9 cellular contexts compared by ENCODE assay signal in the genomic region with DNA sequence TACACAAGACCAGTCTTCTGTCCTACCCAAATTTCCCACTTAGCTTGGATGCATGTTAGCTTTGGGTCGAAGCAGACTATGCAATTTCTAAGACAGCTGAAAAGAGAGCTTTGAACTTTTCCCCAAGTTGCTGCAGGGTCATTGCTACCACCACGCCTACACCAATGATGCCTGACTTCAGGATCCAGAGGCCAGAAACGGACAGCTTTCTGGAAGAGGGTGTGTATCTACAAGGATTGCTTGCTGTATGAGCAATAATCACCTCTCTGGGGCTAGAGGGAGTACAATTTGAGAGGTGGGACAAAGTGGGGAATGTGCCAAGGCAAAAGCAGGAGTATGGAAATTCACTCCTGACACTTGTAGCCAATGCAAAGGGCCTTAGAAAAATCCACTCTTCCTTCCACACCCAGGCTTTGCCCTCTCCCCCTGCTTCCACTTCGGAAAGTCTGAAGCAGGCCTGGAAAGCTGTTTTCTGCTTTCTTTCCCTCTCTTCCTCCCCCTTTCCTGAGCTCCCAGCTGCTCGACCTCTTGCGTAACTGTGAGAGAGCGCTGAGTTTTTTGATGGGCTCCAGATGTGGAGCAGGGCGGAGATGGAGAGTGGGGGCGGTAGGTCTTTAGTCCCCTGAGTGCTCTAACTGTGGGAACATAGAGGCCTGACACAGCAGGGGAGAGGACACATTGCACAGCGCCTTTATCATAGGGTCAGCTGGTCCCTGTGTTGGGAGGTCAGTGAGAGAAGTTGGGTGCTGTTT. TPM values are rescaled to one million over a fixed set of nuclear protein-coding genes. Genes with fewer than 3 reads are reported as not detected.
DNase-seq lines count a peak whose midpoint lies in the region; ATAC-seq and TF ChIP-seq lines count a peak whose summit lies in the region.
"Had no signal": no experiment of that assay in that cellular context is flagged by ENCODE, and none has a peak within 500 bp of the region (broad histone marks: within the 10 kb centered on the region; RNA-seq: fewer than 3 reads in every experiment).

No MANE protein-coding gene starts in this region.

- DNase-seq in AG04450 (ENCODE audit: low read depth, low spot score) (peak; percentile 85), OCI-M1 (lab: John Stamatoyannopoulos, UW) (peak; percentile 51), foreskin fibroblast (peak; percentile 97 to 98), osteoblast (ENCODE audit: insufficient read length, low spot score, missing footprints) (peak; percentile 94), NCI-H187 treated with DMSO at 0.1 percent for 48 hours (lab: John Stamatoyannopoulos, UW) (no peak), DMS53 (lab: John Stamatoyannopoulos, UW) (no peak)
- DNase-seq: activated naive CD8-positive, alpha-beta T cell treated with anti-CD3 and anti-CD28 coated beads, Interleukin-2, amount 10 ng/mL, durations not matched to agents 7 days and 5 days had no signal

- no peak for ATAC-seq in HG02623 (IDR thresholded peaks at IDR 0.05; ENCODE audit: unreplicated experiment)
- no peak for ATAC-seq in GM21786 (IDR thresholded peaks at IDR 0.05; ENCODE audit: unreplicated experiment)

- H3K79me2 ChIP-seq in osteoblast (ENCODE audit: insufficient read depth, low read length), result peaks cover 26% of the 10 kb centered on the region

- no peak for TF ChIP-seq CTCF in AG04450 (IDR thresholded peaks at IDR 0.05; ENCODE audit: low read depth, low read length)
- no peak for TF ChIP-seq CTCF in foreskin fibroblast (IDR thresholded peaks at IDR 0.05; ENCODE audit: low read depth, low read length)
- no peak for TF ChIP-seq CTCF in osteoblast (IDR thresholded peaks at IDR 0.05; ENCODE audit: extremely low read depth, low read depth, low read length)

- H3K27ac ChIP-seq in AG04450 (ENCODE audit: low read depth, low read length) (peak overlapping the region; percentile 82), osteoblast (ENCODE audit: low read depth, low read length) (peak overlapping the region; percentile 94)

- CTCF ChIA-PET in AG04450 (lab: Charles Lee), result interaction anchor here (1.3 to 4.8 kb wide), 4 partner anchors 8 to 84 kb away, joined by 4 to 40 read pairs (median 8); no protein-coding TSS in a partner anchor

- H3K27me3 ChIP-seq in AG04450 (ENCODE audit: control insufficient read depth, insufficient read depth, low read length) (no peaks in the 10 kb centered on the region), osteoblast (ENCODE audit: insufficient read depth, low read length) (no peaks in the 10 kb centered on the region)

- H3K4me3 ChIP-seq in AG04450 (ENCODE audit: low read depth, low read length) (peak overlapping the region; percentile 27), foreskin fibroblast (ENCODE audit: low read depth in 1 of 2, low read length in 2 of 2) (peak overlapping the region in 1 of 2 donors; percentile 21), osteoblast (ENCODE audit: insufficient read depth, low read length) (peak overlapping the region; percentile 9)

- no peaks in the 10 kb centered on the region for H4K20me1 ChIP-seq in osteoblast (ENCODE audit: insufficient read depth, low read length)

- H3K4me1 ChIP-seq in osteoblast (ENCODE audit: insufficient read depth, low read length), result peaks cover 47% of the 10 kb centered on the region

- POLR2A ChIA-PET in AG04450 (lab: Yijun Ruan, JAX), result interaction anchor here (0.5 to 7.0 kb wide), 5 partner anchors 10 to 177 kb away, joined by 3 to 140 read pairs (median 7); a partner anchor contains a TSS

- H3K4me2 ChIP-seq in osteoblast (ENCODE audit: insufficient read depth, low read length), result peak overlapping the region; percentile 58

- peaks cover 29% of the 10 kb centered on the region for H3K36me3 ChIP-seq in osteoblast (ENCODE audit: insufficient read depth, low read length)

- H3K9me3 ChIP-seq in AG04450 (ENCODE audit: control insufficient read depth, insufficient read depth, low read length), result no peaks in the 10 kb centered on the region; the same call in 1 of the 2 replicates
- no peaks in the 10 kb centered on the region for H3K9me3 ChIP-seq in osteoblast (ENCODE audit: low read depth, low read length)

- H2AFZ ChIP-seq in osteoblast (ENCODE audit: low read length), result no peak overlapping the region

RNA-seq across cellular contexts. Expression of a gene that starts 2.1 kb away (rescaled TPM):
- polyA plus RNA-seq in AG04450 (2011; rRNA removed), result 83.0 and 97.6 TPM in 2 replicates
- polyA minus RNA-seq in AG04450 (2011; rRNA and poly(A)+ RNA removed), result 122 and 164 TPM in 2 replicates
- 86.9 and 96.3 TPM in 2 replicates for total RNA-seq in osteoblast

RNA-seq across cellular contexts. Expression of a gene that starts 33.1 kb away (rescaled TPM):
- polyA plus RNA-seq in AG04450 (2011; rRNA removed), result 303 and 387 TPM in 2 replicates
- 165 and 229 TPM in 2 replicates for polyA minus RNA-seq in AG04450 (2011; rRNA and poly(A)+ RNA removed)
- total RNA-seq in osteoblast, result 162 and 172 TPM in 2 replicates

RNA-seq across cellular contexts. Expression of a gene that starts 39.6 kb away (rescaled TPM):
- polyA plus RNA-seq in AG04450 (2011; rRNA removed), result 40.8 and 57.2 TPM in 2 replicates
- 25.8 and 26.3 TPM in 2 replicates for polyA minus RNA-seq in AG04450 (2011; rRNA and poly(A)+ RNA removed)
- 31.8 and 37.7 TPM in 2 replicates for total RNA-seq in osteoblast

Comparison
In these comparisons a context has a peak if more than half of its experiments do, and no peak if none do; other contexts are left out.
1. DNase-seq: peak in AG04450 (single experiment), OCI-M1 (single experiment), foreskin fibroblast (2 of 2) and osteoblast (single experiment); none in NCI-H187 treated with DMSO at 0.1 percent for 48 hours (single experiment) and DMS53 (single experiment).